6 cellular contexts compared by ENCODE assay signal in genomic region chr15:82337051-82337450, GRCh38. TPM values are rescaled to one million over a fixed set of nuclear protein-coding genes. Genes with fewer than 3 reads are reported as not detected.
DNase-seq lines count a peak whose midpoint lies in the region; ATAC-seq and TF ChIP-seq lines count a peak whose summit lies in the region.
"Not testable (repeated sequence)": the region's sequence is repeated elsewhere in the genome, so short reads cannot be mapped to it uniquely, and the experiment has no call there.

No MANE protein-coding gene starts in this region.

- peaks cover 0 to 12% (median 3%) of the 10 kb centered on the region in 4 donors for H3K4me1 ChIP-seq in esophagus muscularis mucosa
- not testable (repeated sequence) for H3K4me1 ChIP-seq in right cardiac atrium (ENCODE audit: control insufficient read depth, insufficient read depth, low read length)

- not testable (repeated sequence) for H3K36me3 ChIP-seq in esophagus muscularis mucosa

- TF ChIP-seq POLR2A in esophagus muscularis mucosa (IDR thresholded peaks at IDR 0.05; ENCODE audit: low read depth): not testable (repeated sequence)

- ATAC-seq in activated CD8-positive, alpha-beta memory T cell treated with anti-CD3 and anti-CD28 coated beads, Interleukin-2, amount 10 ng/mL, durations not matched to agents 7 days and 5 days; right cardiac atrium; left lobe of liver: not testable (repeated sequence)

- not testable (repeated sequence) for TF ChIP-seq CTCF in esophagus muscularis mucosa (IDR thresholded peaks at IDR 0.05); type B pancreatic cell (conservative IDR thresholded peaks at IDR 0.05)

- not testable (repeated sequence) for H3K4me3 ChIP-seq in esophagus muscularis mucosa; right cardiac atrium (ENCODE audit: low read length)

- not testable (repeated sequence) for H3K27me3 Mint-ChIP-seq in activated CD8-positive, alpha-beta memory T cell treated with anti-CD3 and anti-CD28 coated beads, Interleukin-2, amount 10 ng/mL, durations not matched to agents 7 days and 5 days; type B pancreatic cell

- no CpG with 5 or more reads among the region's 5 CpGs for WGBS in esophagus muscularis mucosa
- WGBS in right cardiac atrium: 100% methylated on average over 3 of the region's 5 CpGs

- not testable (repeated sequence) for H3K9me3 ChIP-seq in esophagus muscularis mucosa; right cardiac atrium (ENCODE audit: control insufficient read depth, low read length)

- not testable (repeated sequence) for H3K4me1 Mint-ChIP-seq in activated CD8-positive, alpha-beta memory T cell treated with anti-CD3 and anti-CD28 coated beads, Interleukin-2, amount 10 ng/mL, durations not matched to agents 7 days and 5 days; type B pancreatic cell (ENCODE audit: unreplicated experiment)

- CTCF ChIA-PET in activated CD8-positive, alpha-beta memory T cell treated with anti-CD3 and anti-CD28 coated beads, Interleukin-2, amount 10 ng/mL, durations not matched to agents 7 days and 5 days (lab: Charles Lee): not testable (repeated sequence)

- not testable (repeated sequence) for H3K36me3 Mint-ChIP-seq in activated CD8-positive, alpha-beta memory T cell treated with anti-CD3 and anti-CD28 coated beads, Interleukin-2, amount 10 ng/mL, durations not matched to agents 7 days and 5 days; type B pancreatic cell

- not testable (repeated sequence) for H3K27ac Mint-ChIP-seq in activated CD8-positive, alpha-beta memory T cell treated with anti-CD3 and anti-CD28 coated beads, Interleukin-2, amount 10 ng/mL, durations not matched to agents 7 days and 5 days; type B pancreatic cell

- H3K9me3 Mint-ChIP-seq in activated CD8-positive, alpha-beta memory T cell treated with anti-CD3 and anti-CD28 coated beads, Interleukin-2, amount 10 ng/mL, durations not matched to agents 7 days and 5 days (ENCODE audit: low read depth); type B pancreatic cell: not testable (repeated sequence)

- H3K27me3 ChIP-seq in esophagus muscularis mucosa; right cardiac atrium (ENCODE audit: control insufficient read depth, insufficient read depth): not testable (repeated sequence)

- TF ChIP-seq EP300 in esophagus muscularis mucosa (IDR thresholded peaks at IDR 0.05): not testable (repeated sequence)

- intact Hi-C loops in esophagus muscularis mucosa (cut with DNase I); right cardiac atrium (cut with DNase I); posterior vena cava (cut with DNase I): not testable (repeated sequence)

- peak; percentile 1 for DNase-seq in activated CD8-positive, alpha-beta memory T cell treated with anti-CD3 and anti-CD28 coated beads, Interleukin-2, amount 10 ng/mL, durations not matched to agents 7 days and 5 days
- DNase-seq in esophagus muscularis mucosa (ENCODE audit: extremely low spot score) (peak; percentile 42), right cardiac atrium (peak in 2 of 3 donors; percentile 16 to 29), left lobe of liver (ENCODE audit: low spot score) (peak; percentile 7), posterior vena cava (ENCODE audit: low spot score) (peak; percentile 69), type B pancreatic cell (ENCODE audit: extremely low spot score, unreplicated experiment) (peak; percentile 34)

- not testable (repeated sequence) for H3K27ac ChIP-seq in esophagus muscularis mucosa (replicated peaks in 1 of 4); right cardiac atrium (ENCODE audit: low read length)

- not testable (repeated sequence) for H3K4me3 Mint-ChIP-seq in activated CD8-positive, alpha-beta memory T cell treated with anti-CD3 and anti-CD28 coated beads, Interleukin-2, amount 10 ng/mL, durations not matched to agents 7 days and 5 days; type B pancreatic cell

RNA-seq across cellular contexts. Expression of gene GOLGA6L10, which starts 12.2 kb away (rescaled TPM):
- total RNA-seq in activated CD8-positive, alpha-beta memory T cell treated with anti-CD3 and anti-CD28 coated beads, Interleukin-2, amount 10 ng/mL, durations not matched to agents 7 days and 5 days: 1 to 10 TPM in 1 of 2 experiments, under 1 TPM in 1; 0.91 to 2.2 TPM
- 1 to 10 TPM in 2 of 4 donors, under 1 TPM in 2; 0.33 to 1.7 (median 0.99) TPM for total RNA-seq in esophagus muscularis mucosa
- 1 to 10 TPM in 1 of 4 donors, under 1 TPM in 2, not detected in 1; 0.21 to 1.4 (median 0.28) TPM for total RNA-seq in right cardiac atrium
- 0.72 TPM for polyA plus RNA-seq in right cardiac atrium
- total RNA-seq in left lobe of liver: 0.48 TPM
- 1 to 10 TPM in 1 of 2 donors, under 1 TPM in 1; 0.48 to 1.5 TPM for total RNA-seq in posterior vena cava
- 2.7 and 6.3 TPM in 2 replicates for total RNA-seq in type B pancreatic cell (ENCODE audit: low replicate concordance)

Comparison
In these comparisons a context has a peak if more than half of its experiments do, and no peak if none do; other contexts are left out.
1. DNase-seq: peak in every context shown above with its lines; median percentile 69 in posterior vena cava; 42 in esophagus muscularis mucosa; 34 in type B pancreatic cell; 22 in right cardiac atrium; 7 in left lobe of liver; 1 in activated CD8-positive, alpha-beta memory T cell treated with anti-CD3 and anti-CD28 coated beads, Interleukin-2, amount 10 ng/mL, durations not matched to agents 7 days and 5 days.